In genomic region chr4:18689308-18689915, GRCh38 we compare ENCODE assay signal across 7 cellular contexts.
DNase-seq lines count a peak whose midpoint lies in the region; ATAC-seq and TF ChIP-seq lines count a peak whose summit lies in the region.

No MANE protein-coding gene starts in this region.

- intact Hi-C loops in lower lobe of right lung (cut with DNase I), result no loop called here

- H3K4me1 ChIP-seq in lower lobe of right lung, result peaks cover 4% of the 10 kb centered on the region

- H3K4me3 ChIP-seq in lower lobe of right lung, result no peak overlapping the region

- H3K27ac ChIP-seq in lower lobe of right lung (no peak overlapping the region), substantia nigra (ENCODE audit: low read depth, low read length, poor library complexity, severe bottlenecking) (no peak overlapping the region)

- ATAC-seq in GM21515 (IDR thresholded peaks at IDR 0.05; ENCODE audit: unreplicated experiment) (peak; percentile 79), lower lobe of right lung (peak; percentile 56 to 75)

- peak; percentile 80 for TF ChIP-seq CTCF in LNCAP (IDR thresholded peaks at IDR 0.05)
- TF ChIP-seq CTCF in lower lobe of right lung (IDR thresholded peaks at IDR 0.05), result peak; percentile 78

- no peaks in the 10 kb centered on the region for H3K36me3 ChIP-seq in lower lobe of right lung

- H3K27me3 ChIP-seq in lower lobe of right lung (ENCODE audit: low read depth), result no peaks in the 10 kb centered on the region

- peak; percentile 0 for DNase-seq in GDM1 (lab: John Stamatoyannopoulos, UW)
- DNase-seq in T1000 (lab: John Stamatoyannopoulos, UW), result peak; percentile 66
- peak; percentile 75 for DNase-seq in dermis blood vessel endothelial cell
- no peak for DNase-seq in lower lobe of right lung
- DNase-seq in substantia nigra (lab: John Stamatoyannopoulos, UW), result peak in 31 of 49 donors; percentile 0 to 66 (median 18)

- H3K9me3 ChIP-seq in lower lobe of right lung, result no peaks in the 10 kb centered on the region
